ENCODE assay signal across 20 cellular contexts in genomic region chr14:104181761-104182530, GRCh38. TPM values are rescaled to one million over a fixed set of nuclear protein-coding genes. Genes with fewer than 3 reads are reported as not detected.
DNase-seq lines count a peak whose midpoint lies in the region; ATAC-seq and TF ChIP-seq lines count a peak whose summit lies in the region.
"Had no signal": no experiment of that assay in that cellular context is flagged by ENCODE, and none has a peak within 500 bp of the region (broad histone marks: within the 10 kb centered on the region; RNA-seq: fewer than 3 reads in every experiment).

No MANE protein-coding gene starts in this region.

- H3K36me3 ChIP-seq in SK-N-SH (replicated peaks in 1 of 2; ENCODE audit: control insufficient read depth in 1 of 2, insufficient read depth in 2 of 2, low read length in 1 of 2) (no peaks in the 10 kb centered on the region), PC-9 (ENCODE audit: low read depth) (no peaks in the 10 kb centered on the region)

- CTCF ChIA-PET in SK-N-SH (lab: Yijun Ruan, JAX) (interaction anchor here (0.6 kb wide), 1 partner anchor 106 kb away, joined by 3 read pairs; no protein-coding TSS in a partner anchor), PC-9 (lab: Charles Lee) (no interaction called here)
- CTCF ChIA-PET in activated CD4-positive, alpha-beta T cell treated with anti-CD3 and anti-CD28 coated beads for 36 hours (lab: Charles Lee) = no interaction called here
- CTCF ChIA-PET in activated CD8-positive, alpha-beta memory T cell treated with anti-CD3 and anti-CD28 coated beads, Interleukin-2, amount 10 ng/mL, durations not matched to agents 7 days and 5 days (lab: Charles Lee) = no interaction called here

- no peak for TF ChIP-seq EP300 in SK-N-SH (IDR thresholded peaks at IDR 0.05; ENCODE audit: borderline replicate concordance in 1 of 2, low read depth in 1 of 2, low read length in 1 of 2)

- H3K79me2 ChIP-seq in SK-N-SH (ENCODE audit: insufficient read depth) (no peaks in the 10 kb centered on the region), PC-9 (ENCODE audit: low read depth) (no peaks in the 10 kb centered on the region)

- H3K4me2 ChIP-seq in SK-N-SH (no peak overlapping the region), PC-9 (no peak overlapping the region)

- H3K4me1 ChIP-seq in SK-N-SH (ENCODE audit: control insufficient read depth in 1 of 2, insufficient read depth in 2 of 2, low read depth in 1 of 2, low read length in 1 of 2) (peaks cover 0 to 14% of the 10 kb centered on the region in 2 experiments; a peak in 1 of 4 replicates), PC-9 (replicated peaks; ENCODE audit: insufficient read depth) (no peaks in the 10 kb centered on the region)

- WGBS in SK-N-SH (ENCODE audit: low lambda C conversion rate) = 68% methylated on average over 9 of the region's 27 CpGs

- no peaks in the 10 kb centered on the region for H3K36me3 Mint-ChIP-seq in activated CD4-positive, alpha-beta T cell treated with anti-CD3 and anti-CD28 coated beads for 36 hours (ENCODE audit: low read depth)
- no peaks in the 10 kb centered on the region for H3K36me3 Mint-ChIP-seq in activated CD8-positive, alpha-beta memory T cell treated with anti-CD3 and anti-CD28 coated beads, Interleukin-2, amount 10 ng/mL, durations not matched to agents 7 days and 5 days
- H3K36me3 Mint-ChIP-seq: IgD-negative memory B cell had no signal

- H3K9me3 ChIP-seq in SK-N-SH (no peaks in the 10 kb centered on the region), PC-9 (ENCODE audit: insufficient read depth, low read depth) (no peaks in the 10 kb centered on the region)
- H3K9me3 ChIP-seq: BE2C had no signal

- POLR2A ChIA-PET in SK-N-SH (lab: Yijun Ruan, JAX) = no interaction called here
- POLR2A ChIA-PET in PC-9 (lab: Charles Lee; ENCODE audit: unreplicated experiment) = no interaction called here
- POLR2A ChIA-PET in activated CD4-positive, alpha-beta T cell treated with anti-CD3 and anti-CD28 coated beads for 36 hours (lab: Charles Lee) = no interaction called here

- H3K4me1 Mint-ChIP-seq in activated CD4-positive, alpha-beta T cell treated with anti-CD3 and anti-CD28 coated beads for 36 hours = no peaks in the 10 kb centered on the region
- no peaks in the 10 kb centered on the region for H3K4me1 Mint-ChIP-seq in activated CD8-positive, alpha-beta memory T cell treated with anti-CD3 and anti-CD28 coated beads, Interleukin-2, amount 10 ng/mL, durations not matched to agents 7 days and 5 days
- H3K4me1 Mint-ChIP-seq: IgD-negative memory B cell had no signal

- ATAC-seq in SK-N-SH treated with all-trans-retinoic acid at 6 μM for 48 hours (peak; percentile 23; the same call in 2 of the 3 replicates), esophagus mucosa (peak; percentile 71)
- ATAC-seq in activated CD4-positive, alpha-beta T cell treated with anti-CD3 and anti-CD28 coated beads for 36 hours = no peak
- ATAC-seq in activated CD8-positive, alpha-beta memory T cell treated with anti-CD3 and anti-CD28 coated beads, Interleukin-2, amount 10 ng/mL, durations not matched to agents 7 days and 5 days = no peak

- TF ChIP-seq CTCF in SK-N-SH (IDR thresholded peaks at IDR 0.05) (no peak), PC-9 (conservative IDR thresholded peaks at IDR 0.05) (no peak)

- no peak overlapping the region for H3K4me3 Mint-ChIP-seq in activated CD4-positive, alpha-beta T cell treated with anti-CD3 and anti-CD28 coated beads for 36 hours
- H3K4me3 Mint-ChIP-seq in activated CD8-positive, alpha-beta memory T cell treated with anti-CD3 and anti-CD28 coated beads, Interleukin-2, amount 10 ng/mL, durations not matched to agents 7 days and 5 days = no peak overlapping the region
- H3K4me3 Mint-ChIP-seq: CD4-positive, alpha-beta T cell; HFFc6; IgD-negative memory B cell had no signal

- H3K27ac Mint-ChIP-seq in activated CD4-positive, alpha-beta T cell treated with anti-CD3 and anti-CD28 coated beads for 36 hours = no peak overlapping the region
- no peak overlapping the region for H3K27ac Mint-ChIP-seq in activated CD8-positive, alpha-beta memory T cell treated with anti-CD3 and anti-CD28 coated beads, Interleukin-2, amount 10 ng/mL, durations not matched to agents 7 days and 5 days
- H3K27ac Mint-ChIP-seq: CD4-positive, alpha-beta T cell; HFFc6; IgD-negative memory B cell had no signal

- no peaks in the 10 kb centered on the region for H3F3A ChIP-seq in SK-N-SH (replicated peaks; ENCODE audit: insufficient read depth)
- H3F3A ChIP-seq in PC-9 (ENCODE audit: insufficient read depth, low read depth) = no peaks in the 10 kb centered on the region

- H3K9ac ChIP-seq in SK-N-SH = no peak overlapping the region

- DNase-seq in SK-N-SH (no peak), PC-9 (peak; percentile 8 to 25), cortex of kidney (lab: John Stamatoyannopoulos, UW) (no peak), NCI-H1436 treated with DMSO at 0.1 percent for 48 hours (lab: John Stamatoyannopoulos, UW) (no peak)
- DNase-seq in activated CD4-positive, alpha-beta T cell treated with anti-CD3 and anti-CD28 coated beads for 36 hours = no peak
- DNase-seq in activated CD8-positive, alpha-beta memory T cell treated with anti-CD3 and anti-CD28 coated beads, Interleukin-2, amount 10 ng/mL, durations not matched to agents 7 days and 5 days = no peak
- DNase-seq: BE2C; CD4-positive, alpha-beta T cell; HFFc6; NCI-H1417; NCI-H2029; NCI-H2171; NCI-H446; NK-92 treated with Interleukin-12 subunit alpha and Interleukin-12 subunit beta, amount 100 ng/mL, for 24 hours; OCI-M1 had no signal

- H3K9me2 ChIP-seq in SK-N-SH (no peaks in the 10 kb centered on the region), PC-9 (ENCODE audit: insufficient read depth) (no peaks in the 10 kb centered on the region)

- no peak overlapping the region for H3K4me3 ChIP-seq in SK-N-SH (ENCODE audit: low read depth in 2 of 2, low read length in 1 of 2)
- no peak overlapping the region for H3K4me3 ChIP-seq in PC-9

- intact Hi-C loops in PC-9 (cut with micrococcal nuclease; ENCODE audit: unreplicated experiment) = no loop called here
- intact Hi-C loops in activated CD4-positive, alpha-beta T cell treated with anti-CD3 and anti-CD28 coated beads for 36 hours (cut with DNase I, micrococcal nuclease) = no loop called here

- no peak for TF ChIP-seq RAD21 in SK-N-SH (IDR thresholded peaks at IDR 0.05; ENCODE audit: low read length)

- no peaks in the 10 kb centered on the region for H4K20me1 ChIP-seq in SK-N-SH (ENCODE audit: insufficient read depth)
- no peaks in the 10 kb centered on the region for H4K20me1 ChIP-seq in PC-9 (ENCODE audit: insufficient read depth)

- H3K27ac ChIP-seq in SK-N-SH (ENCODE audit: low read depth in 2 of 2, low read length in 1 of 2) (no peak overlapping the region; a peak in 1 of 4 replicates), PC-9 (no peak overlapping the region)
- H3K27ac ChIP-seq: 22Rv1 had no signal

- H3K27me3 Mint-ChIP-seq in activated CD4-positive, alpha-beta T cell treated with anti-CD3 and anti-CD28 coated beads for 36 hours = no peaks in the 10 kb centered on the region
- no peaks in the 10 kb centered on the region for H3K27me3 Mint-ChIP-seq in activated CD8-positive, alpha-beta memory T cell treated with anti-CD3 and anti-CD28 coated beads, Interleukin-2, amount 10 ng/mL, durations not matched to agents 7 days and 5 days
- H3K27me3 Mint-ChIP-seq: CD4-positive, alpha-beta T cell had no signal

- H2AFZ ChIP-seq in SK-N-SH (ENCODE audit: low read depth) = no peak overlapping the region
- no peak overlapping the region for H2AFZ ChIP-seq in PC-9

- BruUV-seq in PC-9 (replicated peaks; lab: Mats Ljungman, UMichigan) = no TSS peak

- H3K27me3 ChIP-seq in SK-N-SH (ENCODE audit: insufficient read depth) (no peaks in the 10 kb centered on the region), PC-9 (ENCODE audit: insufficient read depth, low read depth) (peaks cover 64% of the 10 kb centered on the region)
- H3K27me3 ChIP-seq: BE2C had no signal

- H3K9me3 Mint-ChIP-seq in activated CD4-positive, alpha-beta T cell treated with anti-CD3 and anti-CD28 coated beads for 36 hours (ENCODE audit: low read depth) = no peaks in the 10 kb centered on the region
- no peaks in the 10 kb centered on the region for H3K9me3 Mint-ChIP-seq in activated CD8-positive, alpha-beta memory T cell treated with anti-CD3 and anti-CD28 coated beads, Interleukin-2, amount 10 ng/mL, durations not matched to agents 7 days and 5 days (ENCODE audit: low read depth)
- H3K9me3 Mint-ChIP-seq: CD4-positive, alpha-beta T cell had no signal

TF ChIP-seq in SK-N-SH treated with all-trans-retinoic acid at 6 μM for 48 hours, 23 proteins besides CTCF, POLR2A, EP300 and RAD21 (continues in another document):
- no peak for TF ChIP-seq ZC3H10 (CRISPR knock-in tag; IDR thresholded peaks at IDR 0.05)

TF ChIP-seq in SK-N-SH, 30 proteins besides CTCF, POLR2A, EP300 and RAD21 (continues in another document):
- no peak for TF ChIP-seq JUND (IDR thresholded peaks at IDR 0.05)

RNA-seq across cellular contexts. Expression of gene KIF26A, which starts 43.6 kb away (rescaled TPM):
- polyA plus RNA-seq in SK-N-SH (2012; rRNA removed) = 1.4 and 1.7 TPM in 2 replicates
- polyA plus RNA-seq in SK-N-SH (2012; cell fraction: cytosol; rRNA removed) = 0.79 and 1.5 TPM in 2 replicates
- 2.1 and 4.0 TPM in 2 replicates for polyA plus RNA-seq in SK-N-SH (2012; cell fraction: nucleus; rRNA removed)
- total RNA-seq in PC-9 (2021) (0.17 and 0.53 TPM in 2 replicates), esophagus mucosa (1.00 TPM)
- total RNA-seq in activated CD4-positive, alpha-beta T cell treated with anti-CD3 and anti-CD28 coated beads for 36 hours = under 1 TPM; 0.21 to 0.28 TPM
- total RNA-seq in activated CD8-positive, alpha-beta memory T cell treated with anti-CD3 and anti-CD28 coated beads, Interleukin-2, amount 10 ng/mL, durations not matched to agents 7 days and 5 days = 1 to 10 TPM in 1 of 2 experiments, under 1 TPM in 1; 0.21 to 1.1 TPM
- total RNA-seq: LHCN-M2 had no signal
- polyA plus RNA-seq: IgD-negative memory B cell had no signal

Comparison
In these comparisons a context has a peak if more than half of its experiments do, and no peak if none do; other contexts are left out.
1. ATAC-seq: peak in SK-N-SH treated with all-trans-retinoic acid at 6 μM for 48 hours (single experiment) and esophagus mucosa (single experiment); none in activated CD4-positive, alpha-beta T cell treated with anti-CD3 and anti-CD28 coated beads for 36 hours (single experiment) and activated CD8-positive, alpha-beta memory T cell treated with anti-CD3 and anti-CD28 coated beads, Interleukin-2, amount 10 ng/mL, durations not matched to agents 7 days and 5 days (single experiment).
2. DNase-seq: peak in PC-9 (2 of 2); none in SK-N-SH (single experiment), cortex of kidney (single experiment), activated CD4-positive, alpha-beta T cell treated with anti-CD3 and anti-CD28 coated beads for 36 hours (single experiment), activated CD8-positive, alpha-beta memory T cell treated with anti-CD3 and anti-CD28 coated beads, Interleukin-2, amount 10 ng/mL, durations not matched to agents 7 days and 5 days (single experiment) and NCI-H1436 treated with DMSO at 0.1 percent for 48 hours (single experiment).